25 cellular contexts compared by ENCODE assay signal in the genomic region with DNA sequence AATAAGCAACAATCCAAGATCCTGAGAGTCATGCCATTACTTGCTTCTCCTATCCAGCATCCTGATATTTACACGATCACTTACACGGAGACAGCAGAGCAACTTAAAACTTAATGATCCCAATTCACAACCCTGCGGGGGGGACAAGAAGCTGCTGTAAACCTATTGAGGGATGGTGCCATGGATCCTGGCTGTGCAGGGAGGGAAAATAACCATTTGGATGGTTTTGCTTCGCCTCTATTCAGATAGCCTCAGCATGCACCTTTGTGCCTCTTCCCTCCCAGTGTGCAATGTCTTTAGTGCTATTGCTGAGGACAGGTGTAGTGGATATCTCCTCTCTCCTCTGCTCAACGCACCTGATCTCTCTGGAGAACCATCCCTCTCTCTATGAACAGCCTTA.
"Had no signal": no experiment of that assay in that cellular context is flagged by ENCODE, and none has a peak within 500 bp of the region (broad histone marks: within the 10 kb centered on the region; RNA-seq: fewer than 3 reads in every experiment).

No MANE protein-coding gene starts in this region.

- H3K4me2 ChIP-seq: hepatocyte had no signal

- FAIRE-seq: bronchial epithelial cell, endometrium had no signal

- H3K36me3 Mint-ChIP-seq: activated naive CD8-positive, alpha-beta T cell; natural killer cell had no signal

- H3K4me3 ChIP-seq: gastrocnemius medialis, hepatocyte, left lung, lung, ovary, right lobe of liver, tibial nerve had no signal

- H3K79me2 ChIP-seq: hepatocyte had no signal

- H3K27ac ChIP-seq: gastrocnemius medialis, hepatocyte, left lung, ovary, right lobe of liver, tibial nerve had no signal

- H3K4me3 Mint-ChIP-seq: activated naive CD8-positive, alpha-beta T cell; activated T-cell treated with anti-CD3 and anti-CD28 coated beads, Interleukin-2, amount 50 U/mL, for 72 hours; central memory CD8-positive, alpha-beta T cell; natural killer cell; T-helper 17 cell had no signal

- ATAC-seq: activated T-cell treated with anti-CD3 and anti-CD28 coated beads, Interleukin-2, amount 50 U/mL, for 72 hours; gastrocnemius medialis; left lung; natural killer cell; right lobe of liver; T-helper 17 cell had no signal

- DNase-seq: activated naive CD4-positive, alpha-beta T cell treated with Interleukin-2 at 50 U/mL for 16 hours; activated T-cell treated with anti-CD3 and anti-CD28 coated beads for 4 hours; activated T-cell treated with anti-CD3 and anti-CD28 coated beads, Interleukin-2, amount 50 U/mL, for 72 hours; anterior cingulate cortex; dermis blood vessel endothelial cell; effector CD4-positive, alpha-beta T cell; gastrocnemius medialis; kidney glomerular epithelial cell; left lung; mesendoderm; natural killer cell; ovary; right lobe of liver; stimulated activated CD4-positive, alpha-beta T cell treated with anti-CD3 and anti-CD28 coated beads, Interleukin-2, amount 100 ng/mL, for 48 hours; stimulated activated naive CD4-positive, alpha-beta T cell treated with Interleukin-2 at 50 U/mL for 16 hours; T-helper 17 cell; T1000 had no signal

- H3K9me3 ChIP-seq: gastrocnemius medialis, left lung, ovary, right lobe of liver, tibial nerve had no signal

- H3K27ac Mint-ChIP-seq: activated naive CD8-positive, alpha-beta T cell; activated T-cell treated with anti-CD3 and anti-CD28 coated beads, Interleukin-2, amount 50 U/mL, for 72 hours; natural killer cell; progenitor cell of endocrine pancreas; T-helper 17 cell had no signal

- H3K4me1 Mint-ChIP-seq: central memory CD8-positive, alpha-beta T cell; natural killer cell; T-helper 17 cell had no signal

- H3K36me3 ChIP-seq: gastrocnemius medialis, left lung, ovary, right lobe of liver, tibial nerve had no signal

- H3K27me3 ChIP-seq: gastrocnemius medialis, hepatocyte, left lung, ovary, right lobe of liver had no signal

- H2AFZ ChIP-seq: hepatocyte had no signal

- H3K27me3 Mint-ChIP-seq: activated naive CD8-positive, alpha-beta T cell; central memory CD8-positive, alpha-beta T cell; T-helper 17 cell had no signal

- H3K4me1 ChIP-seq: gastrocnemius medialis, left lung, right lobe of liver, tibial nerve had no signal
